Comparison of ENCODE assay signal across 24 cellular contexts in the genomic region with DNA sequence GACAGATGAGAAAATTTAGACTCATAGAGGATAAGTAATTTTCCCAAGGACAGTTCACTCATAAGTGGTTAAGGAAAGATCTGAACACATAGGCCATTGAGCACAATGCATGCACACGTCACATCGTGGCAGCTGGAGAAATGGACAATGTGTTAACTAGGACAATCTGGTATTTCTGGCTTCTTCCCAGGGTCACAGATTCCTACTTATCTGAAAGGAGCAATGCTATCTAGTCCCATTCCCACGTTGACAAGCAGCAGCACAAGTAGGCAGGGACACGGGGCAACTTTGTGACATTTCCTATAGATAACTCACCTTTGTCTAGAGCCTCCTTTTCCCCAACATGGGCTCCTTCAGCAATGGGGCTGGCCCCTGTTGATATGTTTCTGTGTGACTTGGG.
"Had no signal": no experiment of that assay in that cellular context is flagged by ENCODE, and none has a peak within 500 bp of the region (broad histone marks: within the 10 kb centered on the region; RNA-seq: fewer than 3 reads in every experiment).

No MANE protein-coding gene starts in this region.

- H3K9me3 ChIP-seq: esophagus muscularis mucosa, gastroesophageal sphincter, heart left ventricle, left lung, lower lobe of right lung had no signal

- H3K36me3 ChIP-seq: esophagus muscularis mucosa, gastroesophageal sphincter, heart left ventricle, left lung, lower lobe of right lung had no signal

- H3K27me3 ChIP-seq: dorsolateral prefrontal cortex, esophagus muscularis mucosa, foreskin keratinocyte, gastroesophageal sphincter, heart left ventricle, hepatocyte, left lung had no signal

- H3K27ac ChIP-seq: coronary artery, dorsolateral prefrontal cortex, esophagus muscularis mucosa, foreskin keratinocyte, gastroesophageal sphincter, heart left ventricle, hepatocyte, left lung, lower lobe of right lung had no signal

- DNase-seq: dermis blood vessel endothelial cell; dorsolateral prefrontal cortex; effector CD4-positive, alpha-beta T cell; effector memory CD4-positive, alpha-beta T cell; foreskin keratinocyte; heart left ventricle; hypothalamus; immature natural killer cell; islet precursor cell; kidney; kidney glomerular epithelial cell; left cardiac atrium; left lung; left ventricle myocardium superior; lower lobe of right lung; mesenchymal stem cell; midbrain had no signal

- H3K4me2 ChIP-seq: hepatocyte had no signal

- H3K4me1 ChIP-seq: foreskin keratinocyte, left lung had no signal

- H3K4me3 ChIP-seq: coronary artery, dorsolateral prefrontal cortex, esophagus muscularis mucosa, gastroesophageal sphincter, heart left ventricle, hepatocyte, left lung, lower lobe of right lung had no signal

- H2AFZ ChIP-seq: hepatocyte had no signal

- ATAC-seq: foreskin keratinocyte, gastroesophageal sphincter, heart left ventricle, left cardiac atrium, left lung, left ventricle myocardium superior, lower lobe of right lung had no signal

- FAIRE-seq: colon, endothelial cell of umbilical vein, frontal cortex, kidney had no signal

- H3K79me2 ChIP-seq: hepatocyte had no signal
